ENCODE assay signal across 9 cellular contexts in the genomic region with DNA sequence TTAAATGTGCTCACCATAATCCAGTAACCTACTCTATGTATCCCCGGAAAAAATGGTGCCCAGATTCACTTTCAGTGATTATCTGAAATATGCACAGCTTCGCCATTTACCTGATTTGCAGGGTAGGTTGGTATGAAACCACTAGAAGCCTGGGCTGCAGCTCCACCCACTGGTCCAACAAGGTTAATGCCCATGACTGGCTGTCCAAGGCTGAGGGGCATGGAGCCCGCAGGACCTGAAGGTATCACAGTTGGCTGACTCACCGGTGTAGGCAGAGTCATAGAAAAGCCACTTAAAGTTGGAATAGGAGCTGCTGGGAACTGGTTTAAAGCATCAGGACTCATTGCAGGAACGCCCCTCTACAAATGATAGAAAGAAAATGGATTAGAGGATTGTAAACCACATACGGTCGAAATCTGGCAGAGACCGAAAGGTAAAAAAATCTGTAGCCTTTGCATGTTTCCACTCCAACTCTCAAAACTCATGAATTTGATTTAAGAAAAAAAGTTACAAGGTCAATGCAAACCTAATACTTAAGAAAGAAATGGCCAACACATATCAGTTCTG. TPM values are rescaled to one million over a fixed set of nuclear protein-coding genes. Genes with fewer than 3 reads are reported as not detected.
DNase-seq lines count a peak whose midpoint lies in the region; ATAC-seq and TF ChIP-seq lines count a peak whose summit lies in the region.
"Had no signal": no experiment of that assay in that cellular context is flagged by ENCODE, and none has a peak within 500 bp of the region (broad histone marks: within the 10 kb centered on the region; RNA-seq: fewer than 3 reads in every experiment).

No MANE protein-coding gene starts in this region.

- H3K9me3 ChIP-seq in cardiac muscle cell (ENCODE audit: low read depth) (no peaks in the 10 kb centered on the region), gastroesophageal sphincter (no peaks in the 10 kb centered on the region)
- H3K9me3 ChIP-seq: gastrocnemius medialis had no signal

- TF ChIP-seq CTCF in AG04449 (IDR thresholded peaks at IDR 0.05; ENCODE audit: insufficient read depth, low read length, missing control alignments), result peak; percentile 62
- peak; percentile 28 for TF ChIP-seq CTCF in GM12865 (IDR thresholded peaks at IDR 0.05; ENCODE audit: insufficient read depth, low read depth, low read length, missing control alignments)
- peak; percentile 58 for TF ChIP-seq CTCF in cardiac muscle cell (IDR thresholded peaks at IDR 0.05; ENCODE audit: low read depth, low read length)
- TF ChIP-seq CTCF in gastroesophageal sphincter (IDR thresholded peaks at IDR 0.05), result peak in 1 of 4 experiments; percentile 39

- CTCF ChIA-PET in AG04449 (lab: Yijun Ruan, JAX), result interaction anchor here (0.9 to 5.6 kb wide), 11 partner anchors 8 to 211 kb away, joined by 3 to 53 read pairs (median 5); a partner anchor contains a TSS

- H3K4me3 ChIP-seq in AG04449 (ENCODE audit: low read depth, low read length) (no peak overlapping the region), GM12865 (ENCODE audit: low read depth, low read length) (no peak overlapping the region), cardiac muscle cell (no peak overlapping the region), gastroesophageal sphincter (no peak overlapping the region)
- H3K4me3 ChIP-seq: gastrocnemius medialis had no signal

- H3K36me3 ChIP-seq in cardiac muscle cell, result peaks cover 49% of the 10 kb centered on the region
- H3K36me3 ChIP-seq in gastroesophageal sphincter, result peaks cover 6 to 92% of the 10 kb centered on the region in 2 donors

- no peak overlapping the region for H3K27ac ChIP-seq in cardiac muscle cell
- H3K27ac ChIP-seq in gastroesophageal sphincter, result no peak overlapping the region
- H3K27ac ChIP-seq: gastrocnemius medialis had no signal

- no peak for TF ChIP-seq EP300 in gastroesophageal sphincter (IDR thresholded peaks at IDR 0.05)

- POLR2A ChIA-PET in AG04449 (lab: Yijun Ruan, JAX), result no interaction called here

- no peak for DNase-seq in AG04449 (ENCODE audit: low read depth, low spot score)
- DNase-seq in GM12865 (ENCODE audit: low read depth), result peak; percentile 31
- peak; percentile 12 for DNase-seq in NCI-H510A (lab: John Stamatoyannopoulos, UW)
- peak; percentile 4 for DNase-seq in activated gamma-delta T cell treated with anti-CD3 and anti-CD28 coated beads, Interleukin-2, amount 50 U/mL, for 16 hours (ENCODE audit: low read depth)
- DNase-seq in cardiac muscle cell (ENCODE audit: low read depth in 1 of 2, low spot score in 1 of 2), result peak; percentile 49 to 63
- DNase-seq in stimulated activated CD4-positive, alpha-beta T cell treated with anti-CD3 and anti-CD28 coated beads, Interleukin-12 subunit alpha, Interleukin-12 subunit beta, amount 100 ng/mL, for 4 hours, result peak; percentile 17

- no peaks in the 10 kb centered on the region for H3K27me3 ChIP-seq in cardiac muscle cell
- H3K27me3 ChIP-seq in gastroesophageal sphincter, result no peaks in the 10 kb centered on the region
- H3K27me3 ChIP-seq: gastrocnemius medialis had no signal

- 85 to 88% methylated on average over 7 to 8 of the region's 8 CpGs for WGBS in gastroesophageal sphincter (ENCODE audit: low coverage in 1 of 2), 2 donors

- ATAC-seq in GM18511 (IDR thresholded peaks at IDR 0.05; ENCODE audit: unreplicated experiment), result no peak
- ATAC-seq in gastroesophageal sphincter, result no peak
- ATAC-seq: gastrocnemius medialis had no signal

- no peak for TF ChIP-seq POLR2A in gastroesophageal sphincter (IDR thresholded peaks at IDR 0.05)

- H3K4me1 ChIP-seq in cardiac muscle cell (ENCODE audit: low read depth) (no peaks in the 10 kb centered on the region), gastroesophageal sphincter (no peaks in the 10 kb centered on the region)
- H3K4me1 ChIP-seq: gastrocnemius medialis had no signal

RNA-seq across cellular contexts. Expression of a gene that starts 38.6 kb away (rescaled TPM):
- total RNA-seq in cardiac muscle cell (9.5 and 13.7 TPM in 2 replicates), gastroesophageal sphincter (10 to 100 TPM; 11.9 to 29.9 (median 16.8) TPM)
- 26.1 and 31.9 TPM in 2 replicates for polyA plus RNA-seq in cardiac muscle cell
